In the genomic region with DNA sequence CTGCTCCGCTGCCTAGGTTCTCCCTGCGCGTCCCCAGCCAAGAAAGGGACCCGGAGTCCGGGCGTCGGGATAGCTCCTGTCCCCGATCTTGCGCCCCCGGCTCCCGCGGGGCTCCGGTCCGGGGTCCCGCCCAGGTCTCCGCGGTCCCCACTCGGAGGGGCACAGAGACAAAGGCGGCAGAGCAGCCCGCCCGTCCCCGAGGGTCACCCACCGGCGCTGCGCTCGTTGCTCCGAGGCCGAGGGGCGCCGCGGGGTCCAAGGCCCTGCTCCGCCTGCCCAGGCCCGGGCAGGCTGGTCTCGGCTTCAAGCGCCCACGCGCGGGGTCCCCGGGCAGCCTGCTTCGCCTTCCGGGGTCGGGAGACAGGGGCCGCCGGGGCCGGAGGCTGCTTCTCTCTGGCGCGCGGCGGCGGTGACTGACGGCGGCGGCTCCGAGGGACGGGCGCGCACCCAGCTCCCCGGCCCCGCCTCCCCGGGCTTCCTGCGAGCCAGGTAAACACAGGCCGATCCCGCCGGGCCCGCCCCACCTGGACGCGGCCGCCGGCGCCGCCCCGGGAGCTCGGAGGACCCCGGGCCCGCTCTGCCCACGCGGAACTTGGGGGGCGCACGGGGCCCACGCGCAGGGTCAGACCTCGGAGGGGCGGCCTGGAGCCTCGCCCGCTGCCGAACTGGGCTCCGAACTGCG, we compare ENCODE assay signal across 8 cellular contexts. TPM values are rescaled to one million over a fixed set of nuclear protein-coding genes. Genes with fewer than 3 reads are reported as not detected.
DNase-seq lines count a peak whose midpoint lies in the region; ATAC-seq and TF ChIP-seq lines count a peak whose summit lies in the region.

Gene MBP (minus strand): TSS at position 415 of the 682 bp plus-strand sequence. CDS start 27,522 bp downstream, outside the sequence.

- TF ChIP-seq CTCF in neural cell (IDR thresholded peaks at IDR 0.05; ENCODE audit: poor library complexity, severe bottlenecking): no peak
- no peak for TF ChIP-seq CTCF in transverse colon (IDR thresholded peaks at IDR 0.05)

- peak; percentile 48 for ATAC-seq in HG02970 (IDR thresholded peaks at IDR 0.05; ENCODE audit: low FRiP score, unreplicated experiment)
- peak; percentile 78 for ATAC-seq in esophagus mucosa

- peak; percentile 84 for TF ChIP-seq POLR2A in transverse colon (IDR thresholded peaks at IDR 0.05)

- H3F3A ChIP-seq in neural cell (ENCODE audit: insufficient read depth, low read length, poor library complexity, severe bottlenecking): no peaks in the 10 kb centered on the region

- H3K9me3 ChIP-seq in neural cell (ENCODE audit: low read length) (no peaks in the 10 kb centered on the region), transverse colon (no peaks in the 10 kb centered on the region)

- H3K9ac ChIP-seq in neural cell (ENCODE audit: low read length): peak within 1 kb of the TSS; percentile 53

- no peak within 1 kb of the TSS for H3K4me2 ChIP-seq in neural cell (ENCODE audit: low read length)

- H3K36me3 ChIP-seq in neural cell (ENCODE audit: insufficient read depth, low read length) (no peaks in the 10 kb centered on the region), transverse colon (no peaks in the 10 kb centered on the region)

- WGBS in transverse colon (ENCODE audit: low coverage in 1 of 2), 2 donors: 2% methylated on average over 38 of the region's 88 CpGs; no CpG with 5 or more reads in 1 of the 2 donors

- TF ChIP-seq RAD21 in neural cell (conservative IDR thresholded peaks at IDR 0.05): no peak

- intact Hi-C loops in transverse colon (cut with DNase I; ENCODE audit: low total_unique reads): no loop called here

- no peaks in the 10 kb centered on the region for H3K9me2 ChIP-seq in neural cell (ENCODE audit: insufficient read depth, low read length)

- TF ChIP-seq EP300 in neural cell (conservative IDR thresholded peaks at IDR 0.05; ENCODE audit: poor library complexity, severe bottlenecking) (no peak), transverse colon (IDR thresholded peaks at IDR 0.05; ENCODE audit: low read depth) (no peak)

- in situ Hi-C loops in transverse colon (cut with MboI; ENCODE audit: low pct_ligation_motif_present in 1 of 4, low pct_unique_long_range_greater_than_20kb in 1 of 4, low sequenced_read_pairs in 3 of 4): no loop called here

- no peaks in the 10 kb centered on the region for H4K20me1 ChIP-seq in neural cell (ENCODE audit: insufficient read depth)

- H3K4me1 ChIP-seq in transverse colon: peaks cover 3 to 48% (median 39%) of the 10 kb centered on the region in 4 donors

- no peak within 1 kb of the TSS for H3K27ac ChIP-seq in neural cell (ENCODE audit: low read length)
- H3K27ac ChIP-seq in transverse colon: peak within 1 kb of the TSS; percentile 95 to 98 (median 95)

- no peaks in the 10 kb centered on the region for H3K79me2 ChIP-seq in neural cell (replicated peaks; ENCODE audit: insufficient read depth, low read length)

- peak within 1 kb of the TSS; percentile 27 for H2AFZ ChIP-seq in neural cell (ENCODE audit: low read depth, low read length)

- H3K27me3 ChIP-seq in neural cell (ENCODE audit: insufficient read depth, low read depth, low read length): peaks cover 53% of the 10 kb centered on the region
- H3K27me3 ChIP-seq in transverse colon: no peaks in the 10 kb centered on the region

- DNase-seq in NCI-H1436 (lab: John Stamatoyannopoulos, UW) (peak; percentile 51), NCI-H1436 treated with DMSO at 0.1 percent for 48 hours (lab: John Stamatoyannopoulos, UW) (no peak), NCI-H460 (ENCODE audit: extremely low read depth, low read depth) (peak; percentile 19), activated T-cell treated with anti-CD3 and anti-CD28 coated beads for 4 hours (peak; percentile 56), transverse colon (peak; percentile 92)

- H3K4me3 ChIP-seq in neural cell (ENCODE audit: low read length) (peak within 1 kb of the TSS; percentile 71), transverse colon (peak within 1 kb of the TSS; percentile 72 to 95 (median 86))

TF ChIP-seq in neural cell, 6 proteins besides CTCF, POLR2A, EP300 and RAD21:
- TF ChIP-seq EZH2 (IDR thresholded peaks at IDR 0.05; ENCODE audit: borderline replicate concordance, insufficient read depth, low read length, poor library complexity, severe bottlenecking) (peak; percentile 70), REST (IDR thresholded peaks at IDR 0.05; ENCODE audit: borderline replicate concordance) (no peak)

RNA-seq across cellular contexts. Expression of gene MBP, which starts in this region (rescaled TPM):
- total RNA-seq in NCI-H460 (2014; rRNA removed; shearing (Covaris generic)): 99.3 and 115 TPM in 2 replicates
- polyA plus RNA-seq in NCI-H460 (2014; cell fraction: nucleus; rRNA removed): 27.0 and 28.6 TPM in 2 replicates
- total RNA-seq in esophagus mucosa (25.5 TPM), transverse colon (10 to 100 TPM; 12.7 to 53.4 (median 41.0) TPM)
- 1.6 and 3.3 TPM in 2 replicates for polyA plus RNA-seq in neural cell
- polyA minus RNA-seq in neural cell: 4.6 and 6.8 TPM in 2 replicates
